Comparison of ENCODE assay signal across 1 cellular context in the genomic region with DNA sequence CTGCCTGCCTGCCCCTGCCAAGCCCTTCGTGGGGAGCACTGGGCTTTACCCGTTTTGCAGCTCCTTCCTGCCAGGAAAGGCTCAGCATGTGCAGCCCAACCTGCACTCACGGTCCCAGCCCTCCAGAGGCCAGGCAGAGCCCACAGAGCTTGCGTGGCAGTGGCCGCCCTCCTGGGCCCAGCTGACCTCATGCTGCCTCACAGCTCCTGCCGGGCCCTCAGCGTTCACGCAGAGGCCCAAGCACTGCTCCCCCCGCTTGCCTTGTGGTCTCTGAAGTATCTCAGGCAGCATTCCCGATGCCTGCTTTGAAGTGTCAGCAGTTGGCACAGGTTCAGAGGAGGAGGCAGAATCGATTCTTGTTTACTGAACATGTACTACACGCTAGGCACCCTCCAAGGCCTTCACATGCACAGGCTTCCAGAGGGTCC.
TF ChIP-seq lines count a peak whose summit lies in the region.

No MANE protein-coding gene starts in this region.

TF ChIP-seq in SK-N-SH, 30 proteins besides CTCF, POLR2A, EP300 and RAD21 (continued from another document):
- TF ChIP-seq, protein P1, sequence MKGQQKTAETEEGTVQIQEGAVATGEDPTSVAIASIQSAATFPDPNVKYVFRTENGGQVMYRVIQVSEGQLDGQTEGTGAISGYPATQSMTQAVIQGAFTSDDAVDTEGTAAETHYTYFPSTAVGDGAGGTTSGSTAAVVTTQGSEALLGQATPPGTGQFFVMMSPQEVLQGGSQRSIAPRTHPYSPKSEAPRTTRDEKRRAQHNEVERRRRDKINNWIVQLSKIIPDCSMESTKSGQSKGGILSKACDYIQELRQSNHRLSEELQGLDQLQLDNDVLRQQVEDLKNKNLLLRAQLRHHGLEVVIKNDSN (IDR thresholded peaks at IDR 0.05; ENCODE audit: borderline replicate concordance, low read depth) = no peak
- TF ChIP-seq RXRA (IDR thresholded peaks at IDR 0.05; ENCODE audit: borderline replicate concordance, low read depth) (no peak; the same call in 1 of the 2 replicates), NRF1 (IDR thresholded peaks at IDR 0.05; ENCODE audit: low read depth, low read length) (no peak), MXI1 (IDR thresholded peaks at IDR 0.05; ENCODE audit: low read depth, low read length) (no peak)
- TF ChIP-seq, protein P2, sequence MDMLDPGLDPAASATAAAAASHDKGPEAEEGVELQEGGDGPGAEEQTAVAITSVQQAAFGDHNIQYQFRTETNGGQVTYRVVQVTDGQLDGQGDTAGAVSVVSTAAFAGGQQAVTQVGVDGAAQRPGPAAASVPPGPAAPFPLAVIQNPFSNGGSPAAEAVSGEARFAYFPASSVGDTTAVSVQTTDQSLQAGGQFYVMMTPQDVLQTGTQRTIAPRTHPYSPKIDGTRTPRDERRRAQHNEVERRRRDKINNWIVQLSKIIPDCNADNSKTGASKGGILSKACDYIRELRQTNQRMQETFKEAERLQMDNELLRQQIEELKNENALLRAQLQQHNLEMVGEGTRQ (IDR thresholded peaks at IDR 0.05; ENCODE audit: borderline replicate concordance, low read depth, low read length) = no peak
